ENCODE assay signal across 1 cellular context in the genomic region with DNA sequence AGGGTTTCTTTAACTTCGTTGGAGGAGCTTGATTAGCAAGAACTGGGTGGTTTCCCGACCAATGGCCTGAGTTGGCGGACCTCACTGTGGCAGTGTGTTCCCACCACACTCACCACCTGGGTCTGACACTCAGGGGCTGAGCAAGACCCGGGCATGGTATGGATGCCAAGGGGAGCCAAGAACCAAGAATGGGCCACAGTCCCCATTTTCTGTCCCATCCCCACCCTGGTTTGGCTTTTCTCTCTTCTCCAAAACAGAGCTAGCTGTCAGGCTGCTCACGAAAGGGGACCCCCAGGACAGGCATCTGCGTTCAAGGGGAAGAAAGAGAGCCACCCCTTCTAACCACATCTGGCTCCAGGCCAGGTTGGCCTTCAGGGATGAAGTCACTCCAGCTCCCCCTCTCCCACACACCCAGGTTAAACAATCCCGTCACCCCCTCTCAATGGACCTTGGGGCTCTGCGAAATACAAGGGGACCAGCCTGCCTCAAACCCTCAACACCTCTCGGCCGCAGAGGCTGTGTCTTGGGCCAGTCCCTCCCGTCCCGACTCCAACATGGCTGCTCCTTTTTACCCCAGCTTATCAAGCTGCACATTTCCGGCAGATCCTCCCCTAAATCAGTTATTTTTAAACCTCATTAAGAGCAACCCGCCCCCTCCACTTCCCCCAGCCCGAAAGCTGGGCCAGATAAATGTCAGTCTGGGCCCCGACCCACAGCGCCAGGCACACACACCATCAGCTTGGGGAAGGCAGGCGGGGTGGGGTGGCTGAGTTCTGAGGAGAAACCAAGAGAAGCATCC.
TF ChIP-seq lines count a peak whose summit lies in the region.

No MANE protein-coding gene starts in this region.

TF ChIP-seq in K562, 482 proteins besides CTCF, POLR2A, EP300 and RAD21 (continued from another document and continues in another):
- TF ChIP-seq, protein P1, sequence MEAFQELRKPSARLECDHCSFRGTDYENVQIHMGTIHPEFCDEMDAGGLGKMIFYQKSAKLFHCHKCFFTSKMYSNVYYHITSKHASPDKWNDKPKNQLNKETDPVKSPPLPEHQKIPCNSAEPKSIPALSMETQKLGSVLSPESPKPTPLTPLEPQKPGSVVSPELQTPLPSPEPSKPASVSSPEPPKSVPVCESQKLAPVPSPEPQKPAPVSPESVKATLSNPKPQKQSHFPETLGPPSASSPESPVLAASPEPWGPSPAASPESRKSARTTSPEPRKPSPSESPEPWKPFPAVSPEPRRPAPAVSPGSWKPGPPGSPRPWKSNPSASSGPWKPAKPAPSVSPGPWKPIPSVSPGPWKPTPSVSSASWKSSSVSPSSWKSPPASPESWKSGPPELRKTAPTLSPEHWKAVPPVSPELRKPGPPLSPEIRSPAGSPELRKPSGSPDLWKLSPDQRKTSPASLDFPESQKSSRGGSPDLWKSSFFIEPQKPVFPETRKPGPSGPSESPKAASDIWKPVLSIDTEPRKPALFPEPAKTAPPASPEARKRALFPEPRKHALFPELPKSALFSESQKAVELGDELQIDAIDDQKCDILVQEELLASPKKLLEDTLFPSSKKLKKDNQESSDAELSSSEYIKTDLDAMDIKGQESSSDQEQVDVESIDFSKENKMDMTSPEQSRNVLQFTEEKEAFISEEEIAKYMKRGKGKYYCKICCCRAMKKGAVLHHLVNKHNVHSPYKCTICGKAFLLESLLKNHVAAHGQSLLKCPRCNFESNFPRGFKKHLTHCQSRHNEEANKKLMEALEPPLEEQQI (IDR thresholded peaks at IDR 0.05) = no peak
- TF ChIP-seq MYC (IDR thresholded peaks at IDR 0.05; ENCODE audit: low read depth, low read length) (no peak), MYC (CRISPR knock-in tag; IDR thresholded peaks at IDR 0.05; ENCODE audit: borderline replicate concordance, low read depth) (no peak), RNF2 (IDR thresholded peaks at IDR 0.05) (no peak), LCOR (CRISPR knock-in tag; IDR thresholded peaks at IDR 0.05) (0 out of 2 replicates have a peak, but pooled peaks have one; percentile 51), ZFP1 (CRISPR knock-in tag; IDR thresholded peaks at IDR 0.05) (no peak), TCF3 (CRISPR knock-in tag; IDR thresholded peaks at IDR 0.05) (peak; percentile 82), KAT7 (CRISPR knock-in tag; IDR thresholded peaks at IDR 0.05; ENCODE audit: borderline replicate concordance) (no peak), POLR2B (IDR thresholded peaks at IDR 0.05; ENCODE audit: low read depth, partially characterized antibody) (no peak), TEAD2 (tag; IDR thresholded peaks at IDR 0.05) (no peak), KDM5B (IDR thresholded peaks at IDR 0.05; ENCODE audit: insufficient replicate concordance, low read depth, low read length) (peak; percentile 14), CREB1 (IDR thresholded peaks at IDR 0.05) (no peak), CREB1 (CRISPR knock-in tag; IDR thresholded peaks at IDR 0.05) (no peak; the same call in 1 of the 2 replicates), ILF3 (IDR thresholded peaks at IDR 0.05; ENCODE audit: borderline replicate concordance) (no peak), GTF2F1 (IDR thresholded peaks at IDR 0.05; ENCODE audit: low read depth, low read length) (no peak), KDM1A (IDR thresholded peaks at IDR 0.05) (peak; percentile 76 to 82; a peak in 3 of 4 replicates), SLC30A9 (CRISPR knock-in tag; IDR thresholded peaks at IDR 0.05) (no peak), ZNF121 (CRISPR knock-in tag; conservative IDR thresholded peaks at IDR 0.05) (no peak), NR3C1 (CRISPR knock-in tag; IDR thresholded peaks at IDR 0.05) (no peak), GATAD2B (IDR thresholded peaks at IDR 0.05; ENCODE audit: borderline replicate concordance) (no peak), TAF9B (IDR thresholded peaks at IDR 0.05; ENCODE audit: partially characterized antibody) (no peak), JUND (IDR thresholded peaks at IDR 0.05; ENCODE audit: borderline replicate concordance, low read depth, low read length) (peak; percentile 22; the same call in 1 of the 2 replicates), JUND (tag; IDR thresholded peaks at IDR 0.05; ENCODE audit: borderline replicate concordance, low read depth, low read length) (peak; percentile 41; the same call in 1 of the 3 replicates), EP400 (IDR thresholded peaks at IDR 0.05) (0 out of 2 replicates have a peak, but pooled peaks have one; percentile 21), ZFPM2 (CRISPR knock-in tag; IDR thresholded peaks at IDR 0.05) (no peak), NFIX (CRISPR knock-in tag; IDR thresholded peaks at IDR 0.05; ENCODE audit: low read depth) (0 out of 2 replicates have a peak, but pooled peaks have one; percentile 13), MEF2A (IDR thresholded peaks at IDR 0.05; ENCODE audit: control insufficient read depth, low read depth, low read length) (peak; percentile 87), TBL1XR1 (IDR thresholded peaks at IDR 0.05; ENCODE audit: low read length in 2 of 2) (peak in 1 of 2 experiments; percentile 74; a peak in 2 of 4 replicates), NUFIP1 (IDR thresholded peaks at IDR 0.05; ENCODE audit: partially characterized antibody) (no peak), U2AF2 (optimal IDR thresholded peaks at IDR 0.05; ENCODE audit: low read depth, low read length) (no peak), ARHGAP35 (IDR thresholded peaks at IDR 0.05; ENCODE audit: partially characterized antibody) (no peak), BRD4 (IDR thresholded peaks at IDR 0.05) (no peak), NR1H2 (CRISPR knock-in tag; IDR thresholded peaks at IDR 0.05) (no peak), CBFB (CRISPR knock-in tag; IDR thresholded peaks at IDR 0.05) (no peak), CBFA2T3 (IDR thresholded peaks at IDR 0.05) (peak; percentile 84), RBM34 (IDR thresholded peaks at IDR 0.05; ENCODE audit: borderline replicate concordance, insufficient read depth, low read length) (no peak)
- TF ChIP-seq, protein P2, sequence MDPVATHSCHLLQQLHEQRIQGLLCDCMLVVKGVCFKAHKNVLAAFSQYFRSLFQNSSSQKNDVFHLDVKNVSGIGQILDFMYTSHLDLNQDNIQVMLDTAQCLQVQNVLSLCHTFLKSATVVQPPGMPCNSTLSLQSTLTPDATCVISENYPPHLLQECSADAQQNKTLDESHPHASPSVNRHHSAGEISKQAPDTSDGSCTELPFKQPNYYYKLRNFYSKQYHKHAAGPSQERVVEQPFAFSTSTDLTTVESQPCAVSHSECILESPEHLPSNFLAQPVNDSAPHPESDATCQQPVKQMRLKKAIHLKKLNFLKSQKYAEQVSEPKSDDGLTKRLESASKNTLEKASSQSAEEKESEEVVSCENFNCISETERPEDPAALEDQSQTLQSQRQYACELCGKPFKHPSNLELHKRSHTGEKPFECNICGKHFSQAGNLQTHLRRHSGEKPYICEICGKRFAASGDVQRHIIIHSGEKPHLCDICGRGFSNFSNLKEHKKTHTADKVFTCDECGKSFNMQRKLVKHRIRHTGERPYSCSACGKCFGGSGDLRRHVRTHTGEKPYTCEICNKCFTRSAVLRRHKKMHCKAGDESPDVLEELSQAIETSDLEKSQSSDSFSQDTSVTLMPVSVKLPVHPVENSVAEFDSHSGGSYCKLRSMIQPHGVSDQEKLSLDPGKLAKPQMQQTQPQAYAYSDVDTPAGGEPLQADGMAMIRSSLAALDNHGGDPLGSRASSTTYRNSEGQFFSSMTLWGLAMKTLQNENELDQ (CRISPR knock-in tag; IDR thresholded peaks at IDR 0.05; ENCODE audit: borderline replicate concordance) = no peak
- TF ChIP-seq, protein P3, sequence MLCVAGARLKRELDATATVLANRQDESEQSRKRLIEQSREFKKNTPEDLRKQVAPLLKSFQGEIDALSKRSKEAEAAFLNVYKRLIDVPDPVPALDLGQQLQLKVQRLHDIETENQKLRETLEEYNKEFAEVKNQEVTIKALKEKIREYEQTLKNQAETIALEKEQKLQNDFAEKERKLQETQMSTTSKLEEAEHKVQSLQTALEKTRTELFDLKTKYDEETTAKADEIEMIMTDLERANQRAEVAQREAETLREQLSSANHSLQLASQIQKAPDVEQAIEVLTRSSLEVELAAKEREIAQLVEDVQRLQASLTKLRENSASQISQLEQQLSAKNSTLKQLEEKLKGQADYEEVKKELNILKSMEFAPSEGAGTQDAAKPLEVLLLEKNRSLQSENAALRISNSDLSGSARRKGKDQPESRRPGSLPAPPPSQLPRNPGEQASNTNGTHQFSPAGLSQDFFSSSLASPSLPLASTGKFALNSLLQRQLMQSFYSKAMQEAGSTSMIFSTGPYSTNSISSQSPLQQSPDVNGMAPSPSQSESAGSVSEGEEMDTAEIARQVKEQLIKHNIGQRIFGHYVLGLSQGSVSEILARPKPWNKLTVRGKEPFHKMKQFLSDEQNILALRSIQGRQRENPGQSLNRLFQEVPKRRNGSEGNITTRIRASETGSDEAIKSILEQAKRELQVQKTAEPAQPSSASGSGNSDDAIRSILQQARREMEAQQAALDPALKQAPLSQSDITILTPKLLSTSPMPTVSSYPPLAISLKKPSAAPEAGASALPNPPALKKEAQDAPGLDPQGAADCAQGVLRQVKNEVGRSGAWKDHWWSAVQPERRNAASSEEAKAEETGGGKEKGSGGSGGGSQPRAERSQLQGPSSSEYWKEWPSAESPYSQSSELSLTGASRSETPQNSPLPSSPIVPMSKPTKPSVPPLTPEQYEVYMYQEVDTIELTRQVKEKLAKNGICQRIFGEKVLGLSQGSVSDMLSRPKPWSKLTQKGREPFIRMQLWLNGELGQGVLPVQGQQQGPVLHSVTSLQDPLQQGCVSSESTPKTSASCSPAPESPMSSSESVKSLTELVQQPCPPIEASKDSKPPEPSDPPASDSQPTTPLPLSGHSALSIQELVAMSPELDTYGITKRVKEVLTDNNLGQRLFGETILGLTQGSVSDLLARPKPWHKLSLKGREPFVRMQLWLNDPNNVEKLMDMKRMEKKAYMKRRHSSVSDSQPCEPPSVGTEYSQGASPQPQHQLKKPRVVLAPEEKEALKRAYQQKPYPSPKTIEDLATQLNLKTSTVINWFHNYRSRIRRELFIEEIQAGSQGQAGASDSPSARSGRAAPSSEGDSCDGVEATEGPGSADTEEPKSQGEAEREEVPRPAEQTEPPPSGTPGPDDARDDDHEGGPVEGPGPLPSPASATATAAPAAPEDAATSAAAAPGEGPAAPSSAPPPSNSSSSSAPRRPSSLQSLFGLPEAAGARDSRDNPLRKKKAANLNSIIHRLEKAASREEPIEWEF (CRISPR knock-in tag; IDR thresholded peaks at IDR 0.05) = no peak
- TF ChIP-seq, protein P4, sequence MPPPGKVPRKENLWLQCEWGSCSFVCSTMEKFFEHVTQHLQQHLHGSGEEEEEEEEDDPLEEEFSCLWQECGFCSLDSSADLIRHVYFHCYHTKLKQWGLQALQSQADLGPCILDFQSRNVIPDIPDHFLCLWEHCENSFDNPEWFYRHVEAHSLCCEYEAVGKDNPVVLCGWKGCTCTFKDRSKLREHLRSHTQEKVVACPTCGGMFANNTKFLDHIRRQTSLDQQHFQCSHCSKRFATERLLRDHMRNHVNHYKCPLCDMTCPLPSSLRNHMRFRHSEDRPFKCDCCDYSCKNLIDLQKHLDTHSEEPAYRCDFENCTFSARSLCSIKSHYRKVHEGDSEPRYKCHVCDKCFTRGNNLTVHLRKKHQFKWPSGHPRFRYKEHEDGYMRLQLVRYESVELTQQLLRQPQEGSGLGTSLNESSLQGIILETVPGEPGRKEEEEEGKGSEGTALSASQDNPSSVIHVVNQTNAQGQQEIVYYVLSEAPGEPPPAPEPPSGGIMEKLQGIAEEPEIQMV (tag; conservative IDR thresholded peaks at IDR 0.05; ENCODE audit: low read depth) = no peak
- TF ChIP-seq, protein P5, sequence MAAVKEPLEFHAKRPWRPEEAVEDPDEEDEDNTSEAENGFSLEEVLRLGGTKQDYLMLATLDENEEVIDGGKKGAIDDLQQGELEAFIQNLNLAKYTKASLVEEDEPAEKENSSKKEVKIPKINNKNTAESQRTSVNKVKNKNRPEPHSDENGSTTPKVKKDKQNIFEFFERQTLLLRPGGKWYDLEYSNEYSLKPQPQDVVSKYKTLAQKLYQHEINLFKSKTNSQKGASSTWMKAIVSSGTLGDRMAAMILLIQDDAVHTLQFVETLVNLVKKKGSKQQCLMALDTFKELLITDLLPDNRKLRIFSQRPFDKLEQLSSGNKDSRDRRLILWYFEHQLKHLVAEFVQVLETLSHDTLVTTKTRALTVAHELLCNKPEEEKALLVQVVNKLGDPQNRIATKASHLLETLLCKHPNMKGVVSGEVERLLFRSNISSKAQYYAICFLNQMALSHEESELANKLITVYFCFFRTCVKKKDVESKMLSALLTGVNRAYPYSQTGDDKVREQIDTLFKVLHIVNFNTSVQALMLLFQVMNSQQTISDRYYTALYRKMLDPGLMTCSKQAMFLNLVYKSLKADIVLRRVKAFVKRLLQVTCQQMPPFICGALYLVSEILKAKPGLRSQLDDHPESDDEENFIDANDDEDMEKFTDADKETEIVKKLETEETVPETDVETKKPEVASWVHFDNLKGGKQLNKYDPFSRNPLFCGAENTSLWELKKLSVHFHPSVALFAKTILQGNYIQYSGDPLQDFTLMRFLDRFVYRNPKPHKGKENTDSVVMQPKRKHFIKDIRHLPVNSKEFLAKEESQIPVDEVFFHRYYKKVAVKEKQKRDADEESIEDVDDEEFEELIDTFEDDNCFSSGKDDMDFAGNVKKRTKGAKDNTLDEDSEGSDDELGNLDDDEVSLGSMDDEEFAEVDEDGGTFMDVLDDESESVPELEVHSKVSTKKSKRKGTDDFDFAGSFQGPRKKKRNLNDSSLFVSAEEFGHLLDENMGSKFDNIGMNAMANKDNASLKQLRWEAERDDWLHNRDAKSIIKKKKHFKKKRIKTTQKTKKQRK (IDR thresholded peaks at IDR 0.05; ENCODE audit: borderline replicate concordance, low read depth, low read length) = no peak
- TF ChIP-seq, protein P6, sequence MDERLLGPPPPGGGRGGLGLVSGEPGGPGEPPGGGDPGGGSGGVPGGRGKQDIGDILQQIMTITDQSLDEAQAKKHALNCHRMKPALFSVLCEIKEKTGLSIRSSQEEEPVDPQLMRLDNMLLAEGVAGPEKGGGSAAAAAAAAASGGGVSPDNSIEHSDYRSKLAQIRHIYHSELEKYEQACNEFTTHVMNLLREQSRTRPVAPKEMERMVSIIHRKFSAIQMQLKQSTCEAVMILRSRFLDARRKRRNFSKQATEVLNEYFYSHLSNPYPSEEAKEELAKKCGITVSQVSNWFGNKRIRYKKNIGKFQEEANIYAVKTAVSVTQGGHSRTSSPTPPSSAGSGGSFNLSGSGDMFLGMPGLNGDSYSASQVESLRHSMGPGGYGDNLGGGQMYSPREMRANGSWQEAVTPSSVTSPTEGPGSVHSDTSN (CRISPR knock-in tag; IDR thresholded peaks at IDR 0.05; ENCODE audit: low read depth) = no peak
- TF ChIP-seq, protein P6 (tag; conservative IDR thresholded peaks at IDR 0.05; ENCODE audit: low read depth) = no peak
- TF ChIP-seq, protein P7, sequence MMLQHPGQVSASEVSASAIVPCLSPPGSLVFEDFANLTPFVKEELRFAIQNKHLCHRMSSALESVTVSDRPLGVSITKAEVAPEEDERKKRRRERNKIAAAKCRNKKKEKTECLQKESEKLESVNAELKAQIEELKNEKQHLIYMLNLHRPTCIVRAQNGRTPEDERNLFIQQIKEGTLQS (IDR thresholded peaks at IDR 0.05) = peak; percentile 59
- TF ChIP-seq, protein P7 (CRISPR knock-in tag; conservative IDR thresholded peaks at IDR 0.05) = no peak
